Comparison of ENCODE assay signal across 8 cellular contexts in genomic region chr17:82494236-82495055, GRCh38. TPM values are rescaled to one million over a fixed set of nuclear protein-coding genes. Genes with fewer than 3 reads are reported as not detected.
A peak's percentile ranks its signal among the peaks of the same experiment; 100 is the strongest.
DNase-seq lines count a peak whose midpoint lies in the region; ATAC-seq and TF ChIP-seq lines count a peak whose summit lies in the region.

No MANE protein-coding gene starts in this region.

- H3K4me1 ChIP-seq in H9 (ENCODE audit: insufficient read depth, low read length) (no peaks in the 10 kb centered on the region), SK-N-SH (ENCODE audit: control insufficient read depth in 1 of 2, insufficient read depth in 2 of 2, low read depth in 1 of 2, low read length in 1 of 2) (peaks cover 8 to 21% of the 10 kb centered on the region in 2 experiments; a peak in 2 of 4 replicates), osteoblast (ENCODE audit: insufficient read depth, low read length) (peaks cover 35% of the 10 kb centered on the region), thoracic aorta (ENCODE audit: control insufficient read depth in 1 of 2, low read depth in 2 of 2) (peaks cover 7 to 34% of the 10 kb centered on the region in 2 donors)

- peaks cover 4% of the 10 kb centered on the region for H3K23me2 ChIP-seq in H9 (ENCODE audit: insufficient read length, low read depth, low read length, poor library complexity, severe bottlenecking)

- POLR2A ChIA-PET in SK-N-SH (lab: Yijun Ruan, JAX): interaction anchor here (0.6 to 1.0 kb wide), 2 partner anchors 9 to 36 kb away, joined by 3 read pairs; no protein-coding TSS in a partner anchor

- H3F3A ChIP-seq in SK-N-SH (replicated peaks; ENCODE audit: insufficient read depth): peaks cover 27% of the 10 kb centered on the region

- peak overlapping the region; percentile 66 to 94 for H3K4me3 Mint-ChIP-seq in H9
- peak overlapping the region; percentile 44 for H3K4me3 Mint-ChIP-seq in activated naive CD4-positive, alpha-beta T cell treated with anti-CD3 and anti-CD28 coated beads, Interleukin-2, amount 10 ng/mL, durations not matched to agents 7 days and 5 days

- no peaks in the 10 kb centered on the region for H3K9me2 ChIP-seq in SK-N-SH

- no peak overlapping the region for H3K27ac ChIP-seq in H9 (ENCODE audit: insufficient read length, low read depth, low read length)
- peak overlapping the region; percentile 50 to 76 for H3K27ac ChIP-seq in SK-N-SH (ENCODE audit: low read depth in 2 of 2, low read length in 1 of 2)
- no peak overlapping the region for H3K27ac ChIP-seq in osteoblast (ENCODE audit: low read depth, low read length)
- H3K27ac ChIP-seq in thoracic aorta: peak overlapping the region; percentile 64 to 75

- no peaks in the 10 kb centered on the region for H3K36me3 ChIP-seq in SK-N-SH (replicated peaks in 1 of 2; ENCODE audit: control insufficient read depth in 1 of 2, insufficient read depth in 2 of 2, low read length in 1 of 2)
- no peaks in the 10 kb centered on the region for H3K36me3 ChIP-seq in osteoblast (ENCODE audit: insufficient read depth, low read length)
- no peaks in the 10 kb centered on the region for H3K36me3 ChIP-seq in thoracic aorta

- no CpG with 5 or more reads among the region's 17 CpGs for WGBS in H9 (ENCODE audit: extremely low coverage, insufficient read length, low lambda C conversion rate)
- WGBS in SK-N-SH (ENCODE audit: low lambda C conversion rate): 5% methylated on average over 15 of the region's 17 CpGs

- peaks cover 33% of the 10 kb centered on the region for H3K27me3 Mint-ChIP-seq in H9 (ENCODE audit: low read depth)
- peaks cover 10% of the 10 kb centered on the region for H3K27me3 Mint-ChIP-seq in activated naive CD4-positive, alpha-beta T cell treated with anti-CD3 and anti-CD28 coated beads, Interleukin-2, amount 10 ng/mL, durations not matched to agents 7 days and 5 days

- TF ChIP-seq RAD21 in SK-N-SH (IDR thresholded peaks at IDR 0.05; ENCODE audit: low read length): peak; percentile 50

- peaks cover 0 to 2% of the 10 kb centered on the region in 2 experiments; a peak in 1 of 5 replicates for H3K9me3 Mint-ChIP-seq in H9
- H3K9me3 Mint-ChIP-seq in activated naive CD4-positive, alpha-beta T cell treated with anti-CD3 and anti-CD28 coated beads, Interleukin-2, amount 10 ng/mL, durations not matched to agents 7 days and 5 days: no peaks in the 10 kb centered on the region

- TF ChIP-seq EP300 in SK-N-SH (IDR thresholded peaks at IDR 0.05; ENCODE audit: borderline replicate concordance in 1 of 2, low read depth in 1 of 2, low read length in 1 of 2): peak in 1 of 2 experiments; percentile 64; a peak in 1 of 4 replicates

- peak overlapping the region; percentile 22 to 57 for H3K4me3 ChIP-seq in SK-N-SH (ENCODE audit: low read depth in 2 of 2, low read length in 1 of 2)
- H3K4me3 ChIP-seq in osteoblast (ENCODE audit: insufficient read depth, low read length): no peak overlapping the region
- H3K4me3 ChIP-seq in thoracic aorta: no peak overlapping the region

- no peak overlapping the region for H2BK120ac ChIP-seq in H9 (ENCODE audit: low read depth, low read length, poor library complexity, severe bottlenecking)

- no peak overlapping the region for H2AK5ac ChIP-seq in H9 (ENCODE audit: insufficient read length, low read length)

- H3K56ac ChIP-seq in H9 (ENCODE audit: insufficient read length, low read depth, low read length): no peak overlapping the region

- H2BK15ac ChIP-seq in H9 (ENCODE audit: low read depth, low read length): no peak overlapping the region

- DNase-seq in Daoy (ENCODE audit: low read depth): peak; percentile 98
- DNase-seq in H9: peak; percentile 97
- peak; percentile 95 for DNase-seq in MV-4-11 (lab: John Stamatoyannopoulos, UW)
- peak; percentile 94 for DNase-seq in SK-N-SH
- peak; percentile 92 for DNase-seq in activated naive CD4-positive, alpha-beta T cell treated with anti-CD3 and anti-CD28 coated beads, Interleukin-2, amount 10 ng/mL, durations not matched to agents 7 days and 5 days
- peak; percentile 52 for DNase-seq in glomerular endothelial cell (ENCODE audit: extremely low read depth, low read depth, low spot score)
- DNase-seq in osteoblast (ENCODE audit: insufficient read length, low spot score, missing footprints): peak; percentile 99
- DNase-seq in thoracic aorta (ENCODE audit: low spot score): peak; percentile 70

- H4K91ac ChIP-seq in H9 (ENCODE audit: insufficient read length, low read depth, low read length): no peak overlapping the region

- H3K4me2 ChIP-seq in H9 (ENCODE audit: insufficient read depth, insufficient read length, low read length): peak overlapping the region; percentile 37
- peak overlapping the region; percentile 54; the same call in 1 of the 2 replicates for H3K4me2 ChIP-seq in SK-N-SH
- H3K4me2 ChIP-seq in osteoblast (ENCODE audit: insufficient read depth, low read length): no peak overlapping the region

- H3K9ac ChIP-seq in H9 (ENCODE audit: extremely low read depth, insufficient read length, low read length) (no peak overlapping the region), SK-N-SH (no peak overlapping the region)

- no peak overlapping the region for H3K14ac ChIP-seq in H9 (ENCODE audit: insufficient read depth, low read length)

- TF ChIP-seq CTCF in H9 (conservative IDR thresholded peaks at IDR 0.05) (peak; percentile 97), SK-N-SH (IDR thresholded peaks at IDR 0.05) (peak; percentile 100), osteoblast (IDR thresholded peaks at IDR 0.05; ENCODE audit: extremely low read depth, low read depth, low read length) (peak; percentile 95), thoracic aorta (IDR thresholded peaks at IDR 0.05) (peak; percentile 80)

- H2BK20ac ChIP-seq in H9 (ENCODE audit: low read depth, low read length, poor library complexity, severe bottlenecking): no peak overlapping the region

- CTCF ChIA-PET in SK-N-SH (lab: Yijun Ruan, JAX): interaction anchor here (0.6 to 5.6 kb wide), 24 partner anchors 9 to 128 kb away, joined by 3 to 35 read pairs (median 4); partner anchors contain the start of genes FOXK2 and NARF
- CTCF ChIA-PET in activated naive CD4-positive, alpha-beta T cell treated with anti-CD3 and anti-CD28 coated beads, Interleukin-2, amount 10 ng/mL, durations not matched to agents 7 days and 5 days (lab: Charles Lee): interaction anchor here (0.7 to 1.3 kb wide), 2 partner anchors 25 to 57 kb away, joined by 3 read pairs; partner anchors contain the start of gene FOXK2

- no peaks in the 10 kb centered on the region for H4K20me1 ChIP-seq in H9 (ENCODE audit: control insufficient read depth, insufficient read depth, insufficient read length)
- 0 out of 2 replicates have a peak, but pooled peaks cover 3% of the 10 kb centered on the region for H4K20me1 ChIP-seq in SK-N-SH (ENCODE audit: insufficient read depth)
- H4K20me1 ChIP-seq in osteoblast (ENCODE audit: insufficient read depth, low read length): peaks cover 3% of the 10 kb centered on the region

- no peaks in the 10 kb centered on the region for H3K9me3 ChIP-seq in H9 (ENCODE audit: control insufficient read depth, low read depth, low read length)
- no peaks in the 10 kb centered on the region for H3K9me3 ChIP-seq in SK-N-SH
- H3K9me3 ChIP-seq in osteoblast (ENCODE audit: low read depth, low read length): no peaks in the 10 kb centered on the region
- H3K9me3 ChIP-seq in thoracic aorta: no peaks in the 10 kb centered on the region

- H3K79me1 ChIP-seq in H9 (ENCODE audit: insufficient read depth, low read depth, low read length, poor library complexity, severe bottlenecking): no peaks in the 10 kb centered on the region

- H3K18ac ChIP-seq in H9 (ENCODE audit: insufficient read length, low read depth, low read length): no peak overlapping the region

- H3K79me2 ChIP-seq in H9 (ENCODE audit: insufficient read depth, low read length): no peaks in the 10 kb centered on the region
- H3K79me2 ChIP-seq in SK-N-SH (ENCODE audit: insufficient read depth): no peaks in the 10 kb centered on the region
- no peaks in the 10 kb centered on the region for H3K79me2 ChIP-seq in osteoblast (ENCODE audit: insufficient read depth, low read length)

- peaks cover 4% of the 10 kb centered on the region; the same call in 1 of the 2 replicates for H3K27me3 ChIP-seq in H9 (ENCODE audit: insufficient read depth, low read length)
- H3K27me3 ChIP-seq in SK-N-SH (ENCODE audit: insufficient read depth): no peaks in the 10 kb centered on the region
- H3K27me3 ChIP-seq in osteoblast (ENCODE audit: insufficient read depth, low read length): no peaks in the 10 kb centered on the region
- H3K27me3 ChIP-seq in thoracic aorta (replicated peaks; ENCODE audit: insufficient read depth): no peaks in the 10 kb centered on the region

- H3K4me1 Mint-ChIP-seq in H9: peaks cover 10 to 23% of the 10 kb centered on the region in 2 experiments
- peaks cover 44% of the 10 kb centered on the region for H3K4me1 Mint-ChIP-seq in activated naive CD4-positive, alpha-beta T cell treated with anti-CD3 and anti-CD28 coated beads, Interleukin-2, amount 10 ng/mL, durations not matched to agents 7 days and 5 days

- no peak overlapping the region for H3K4ac ChIP-seq in H9 (ENCODE audit: low read depth, low read length)

- no peak overlapping the region for H3T11ph ChIP-seq in H9 (ENCODE audit: low read length)

- no peak overlapping the region for H4K8ac ChIP-seq in H9 (replicated peaks; ENCODE audit: insufficient read length, low read depth, low read length)

- ATAC-seq in thoracic aorta (ENCODE audit: insufficient number of reproducible peaks, low FRiP score, low read depth): peak; percentile 59

- no peak overlapping the region for H2BK12ac ChIP-seq in H9 (ENCODE audit: insufficient read length, low read depth, low read length)

- no peaks in the 10 kb centered on the region; a peak in 2 of 7 replicates for H3K36me3 Mint-ChIP-seq in H9 (ENCODE audit: insufficient read depth in 1 of 3, low read depth in 3 of 3)
- peaks cover 2% of the 10 kb centered on the region for H3K36me3 Mint-ChIP-seq in activated naive CD4-positive, alpha-beta T cell treated with anti-CD3 and anti-CD28 coated beads, Interleukin-2, amount 10 ng/mL, durations not matched to agents 7 days and 5 days

- no peak overlapping the region for H2BK5ac ChIP-seq in H9 (ENCODE audit: insufficient read length, low read length)

- H3K27ac Mint-ChIP-seq in H9: peak overlapping the region; percentile 90 to 96 (median 94)
- H3K27ac Mint-ChIP-seq in activated naive CD4-positive, alpha-beta T cell treated with anti-CD3 and anti-CD28 coated beads, Interleukin-2, amount 10 ng/mL, durations not matched to agents 7 days and 5 days: peak overlapping the region; percentile 84

- no peak overlapping the region for H2AFZ ChIP-seq in H9 (ENCODE audit: low read length)
- 0 out of 2 replicates have a peak overlapping the region, but pooled peaks have one; percentile 45 for H2AFZ ChIP-seq in SK-N-SH (ENCODE audit: low read depth)
- H2AFZ ChIP-seq in osteoblast (ENCODE audit: low read length): no peak overlapping the region

- no peak overlapping the region for H3K23ac ChIP-seq in H9 (ENCODE audit: insufficient read length, low read depth, low read length)

- H4K5ac ChIP-seq in H9 (ENCODE audit: insufficient read length, low read depth, low read length): no peak overlapping the region

RNA-seq across cellular contexts. Expression of gene FOXK2, which starts 25.1 kb away (rescaled TPM):
- 18.2 and 23.1 TPM in 2 replicates for total RNA-seq in Daoy (2014; rRNA removed; shearing (Covaris generic))
- 59.6 and 72.0 TPM in 2 replicates for total RNA-seq in H9 (2021)
- 33.6 and 36.4 TPM in 2 replicates for polyA plus RNA-seq in SK-N-SH (2012; rRNA removed)
- polyA plus RNA-seq in SK-N-SH (2012; cell fraction: cytosol; rRNA removed): 21.3 and 29.9 TPM in 2 replicates
- polyA plus RNA-seq in SK-N-SH (2012; cell fraction: nucleus; rRNA removed): 43.8 and 54.0 TPM in 2 replicates
- total RNA-seq in glomerular endothelial cell: 55.0 and 56.8 TPM in 2 replicates
- total RNA-seq in osteoblast: 26.8 and 29.3 TPM in 2 replicates
- 10 to 100 TPM; 34.8 to 85.1 TPM for total RNA-seq in thoracic aorta

RNA-seq across cellular contexts. Expression of gene NARF, which starts 35.9 kb away (rescaled TPM):
- total RNA-seq in Daoy (2014; rRNA removed; shearing (Covaris generic)): 42.3 and 59.4 TPM in 2 replicates
- total RNA-seq in H9 (2021): 124 and 129 TPM in 2 replicates
- 128 and 130 TPM in 2 replicates for polyA plus RNA-seq in SK-N-SH (2012; rRNA removed)
- 90.6 and 112 TPM in 2 replicates for polyA plus RNA-seq in SK-N-SH (2012; cell fraction: cytosol; rRNA removed)
- 222 and 289 TPM in 2 replicates for polyA plus RNA-seq in SK-N-SH (2012; cell fraction: nucleus; rRNA removed)
- total RNA-seq in glomerular endothelial cell: 94.6 and 104 TPM in 2 replicates
- total RNA-seq in osteoblast: 34.4 and 36.8 TPM in 2 replicates
- 10 to 100 TPM; 77.0 to 86.8 TPM for total RNA-seq in thoracic aorta

RNA-seq across cellular contexts. Expression of gene CYBC1, which starts 43.9 kb away (rescaled TPM):
- 26.3 and 59.3 TPM in 2 replicates for total RNA-seq in Daoy (2014; rRNA removed; shearing (Covaris generic))
- total RNA-seq in H9 (2021) (80.4 and 81.7 TPM in 2 replicates), glomerular endothelial cell (56.0 and 76.7 TPM in 2 replicates), osteoblast (72.4 and 75.1 TPM in 2 replicates), thoracic aorta (100 to 1,000 TPM in 1 of 2 donors, 10 to 100 TPM in 1; 84.6 to 178 TPM)
- polyA plus RNA-seq in SK-N-SH (2012; rRNA removed): 160 and 165 TPM in 2 replicates
- polyA plus RNA-seq in SK-N-SH (2012; cell fraction: cytosol; rRNA removed): 97.3 and 115 TPM in 2 replicates
- 403 and 584 TPM in 2 replicates for polyA plus RNA-seq in SK-N-SH (2012; cell fraction: nucleus; rRNA removed)

Comparison
In these comparisons a context has a peak if more than half of its experiments do, and no peak if none do; other contexts are left out.
1. H3K27ac ChIP-seq: peak in SK-N-SH (2 of 2) and thoracic aorta (2 of 2); none in H9 (single experiment) and osteoblast (single experiment).
2. H3K4me3 ChIP-seq: peak in SK-N-SH (2 of 2); none in osteoblast (single experiment) and thoracic aorta (single experiment).
3. Peak in every context shown above with its lines, with median percentiles within 50 percentile points of each other: DNase-seq and CTCF ChIP-seq.